In genomic region chr12:23950011-23950774, GRCh38 we compare ENCODE assay signal across 1 cellular context.
TF ChIP-seq lines count a peak whose summit lies in the region.

No MANE protein-coding gene starts in this region.

TF ChIP-seq in IMR-90, 13 proteins besides CTCF, POLR2A, EP300 and RAD21 (continued from another document):
- TF ChIP-seq ELK1 (IDR thresholded peaks at IDR 0.05; ENCODE audit: borderline replicate concordance, low read depth, low read length), result no peak
- TF ChIP-seq MAZ (IDR thresholded peaks at IDR 0.05; ENCODE audit: borderline replicate concordance, low read depth, low read length), result no peak
